ENCODE assay signal across 21 cellular contexts in genomic region chr9:18826248-18826647, GRCh38.
A peak's percentile ranks its signal among the peaks of the same experiment; 100 is the strongest.
DNase-seq lines count a peak whose midpoint lies in the region; ATAC-seq and TF ChIP-seq lines count a peak whose summit lies in the region.
"Had no signal": no experiment of that assay in that cellular context is flagged by ENCODE, and none has a peak within 500 bp of the region (broad histone marks: within the 10 kb centered on the region; RNA-seq: fewer than 3 reads in every experiment).

No MANE protein-coding gene starts in this region.

- no peaks in the 10 kb centered on the region for H3K36me3 Mint-ChIP-seq in activated CD4-positive, alpha-beta T cell treated with anti-CD3 and anti-CD28 coated beads, Interleukin-2, amount 10 ng/mL, durations not matched to agents 7 days and 5 days (ENCODE audit: low read depth)
- no peaks in the 10 kb centered on the region for H3K36me3 Mint-ChIP-seq in naive thymus-derived CD8-positive, alpha-beta T cell
- H3K36me3 Mint-ChIP-seq: activated naive CD8-positive, alpha-beta T cell; stimulated activated memory B cell treated with anti-CD40 and anti-IgM and Interleukin-4, amounts not matched to agents 10 μg/mL and 1 μg/mL and 100 μg/mL, for 72 hours had no signal

- H3K9me3 ChIP-seq in esophagus squamous epithelium, result no peaks in the 10 kb centered on the region
- H3K9me3 ChIP-seq: breast epithelium had no signal

- no peaks in the 10 kb centered on the region for H3K36me3 ChIP-seq in esophagus squamous epithelium
- H3K36me3 ChIP-seq: breast epithelium had no signal

- no peak overlapping the region for H3K4me3 Mint-ChIP-seq in activated CD4-positive, alpha-beta T cell treated with anti-CD3 and anti-CD28 coated beads, Interleukin-2, amount 10 ng/mL, durations not matched to agents 7 days and 5 days
- no peak overlapping the region for H3K4me3 Mint-ChIP-seq in naive thymus-derived CD8-positive, alpha-beta T cell
- H3K4me3 Mint-ChIP-seq: activated naive CD8-positive, alpha-beta T cell; stimulated activated memory B cell treated with anti-CD40 and anti-IgM and Interleukin-4, amounts not matched to agents 10 μg/mL and 1 μg/mL and 100 μg/mL, for 72 hours; type B pancreatic cell had no signal

- H3K4me3 ChIP-seq in esophagus squamous epithelium, result no peak overlapping the region
- H3K4me3 ChIP-seq: breast epithelium had no signal

- H3K27me3 ChIP-seq in esophagus squamous epithelium, result no peaks in the 10 kb centered on the region
- H3K27me3 ChIP-seq: breast epithelium had no signal

- H3K4me1 Mint-ChIP-seq in activated CD4-positive, alpha-beta T cell treated with anti-CD3 and anti-CD28 coated beads, Interleukin-2, amount 10 ng/mL, durations not matched to agents 7 days and 5 days, result peaks cover 19% of the 10 kb centered on the region
- H3K4me1 Mint-ChIP-seq in naive thymus-derived CD8-positive, alpha-beta T cell, result peaks cover 5 to 18% (median 13%) of the 10 kb centered on the region in 4 donors
- H3K4me1 Mint-ChIP-seq: stimulated activated memory B cell treated with anti-CD40 and anti-IgM and Interleukin-4, amounts not matched to agents 10 μg/mL and 1 μg/mL and 100 μg/mL, for 72 hours had no signal

- DNase-seq in activated CD4-positive, alpha-beta T cell treated with anti-CD3 and anti-CD28 coated beads, Interleukin-2, amount 10 ng/mL, durations not matched to agents 7 days and 5 days, result no peak
- no peak for DNase-seq in activated CD4-positive, alpha-beta T cell treated with anti-CD3 and anti-CD28 coated beads for 48 hours
- DNase-seq in NCI-H1092 (lab: John Stamatoyannopoulos, UW), result peak; percentile 37
- peak; percentile 70 to 88 for DNase-seq in NCI-H524 (lab: John Stamatoyannopoulos, UW)
- no peak for DNase-seq in naive thymus-derived CD8-positive, alpha-beta T cell
- no peak for DNase-seq in esophagus squamous epithelium (lab: John Stamatoyannopoulos, UW)
- DNase-seq: activated CD4-positive, alpha-beta T cell treated with anti-CD3 and anti-CD28 coated beads for 1 hour; effector CD4-positive, alpha-beta T cell; left cardiac atrium; SHP77 treated with DMSO at 0.1 percent for 48 hours; small intestine had no signal

- 69 to 92% methylated on average over 5 to 6 of the region's 6 CpGs for WGBS in esophagus squamous epithelium, 2 donors

- POLR2A ChIA-PET in activated CD4-positive, alpha-beta T cell treated with anti-CD3 and anti-CD28 coated beads, Interleukin-2, amount 10 ng/mL, durations not matched to agents 7 days and 5 days (lab: Charles Lee), result no interaction called here
- POLR2A ChIA-PET in naive thymus-derived CD8-positive, alpha-beta T cell (lab: Charles Lee), result no interaction called here

- H3K27me3 Mint-ChIP-seq in activated CD4-positive, alpha-beta T cell treated with anti-CD3 and anti-CD28 coated beads, Interleukin-2, amount 10 ng/mL, durations not matched to agents 7 days and 5 days, result no peaks in the 10 kb centered on the region
- peaks cover 0 to 2% (median 0%) of the 10 kb centered on the region in 5 donors for H3K27me3 Mint-ChIP-seq in naive thymus-derived CD8-positive, alpha-beta T cell
- H3K27me3 Mint-ChIP-seq: activated naive CD8-positive, alpha-beta T cell; stimulated activated memory B cell treated with anti-CD40 and anti-IgM and Interleukin-4, amounts not matched to agents 10 μg/mL and 1 μg/mL and 100 μg/mL, for 72 hours had no signal

- TF ChIP-seq CTCF in esophagus squamous epithelium (IDR thresholded peaks at IDR 0.05), result no peak

- H3K27ac Mint-ChIP-seq in activated CD4-positive, alpha-beta T cell treated with anti-CD3 and anti-CD28 coated beads, Interleukin-2, amount 10 ng/mL, durations not matched to agents 7 days and 5 days, result peak overlapping the region; percentile 77
- H3K27ac Mint-ChIP-seq in naive thymus-derived CD8-positive, alpha-beta T cell, result peak overlapping the region in 6 of 10 donors; percentile 9 to 60 (median 37)
- H3K27ac Mint-ChIP-seq: stimulated activated memory B cell treated with anti-CD40 and anti-IgM and Interleukin-4, amounts not matched to agents 10 μg/mL and 1 μg/mL and 100 μg/mL, for 72 hours; type B pancreatic cell had no signal

- intact Hi-C loops in esophagus squamous epithelium (cut with DNase I), result no loop called here

- peaks cover 0 to 18% (median 3%) of the 10 kb centered on the region in 3 donors for H3K4me1 ChIP-seq in esophagus squamous epithelium
- H3K4me1 ChIP-seq: breast epithelium, parathyroid adenoma had no signal

- CTCF ChIA-PET in activated CD4-positive, alpha-beta T cell treated with anti-CD3 and anti-CD28 coated beads, Interleukin-2, amount 10 ng/mL, durations not matched to agents 7 days and 5 days (lab: Charles Lee), result interaction anchor here (0.6 kb wide), 1 partner anchor 376 kb away, joined by 4 read pairs; no protein-coding TSS in a partner anchor

- no peak overlapping the region for H3K27ac ChIP-seq in esophagus squamous epithelium
- H3K27ac ChIP-seq: breast epithelium, HL-60, KMS-11, parathyroid adenoma had no signal

- no peaks in the 10 kb centered on the region for H3K9me3 Mint-ChIP-seq in activated CD4-positive, alpha-beta T cell treated with anti-CD3 and anti-CD28 coated beads, Interleukin-2, amount 10 ng/mL, durations not matched to agents 7 days and 5 days
- H3K9me3 Mint-ChIP-seq in naive thymus-derived CD8-positive, alpha-beta T cell, result no peaks in the 10 kb centered on the region
- H3K9me3 Mint-ChIP-seq: stimulated activated memory B cell treated with anti-CD40 and anti-IgM and Interleukin-4, amounts not matched to agents 10 μg/mL and 1 μg/mL and 100 μg/mL, for 72 hours; T-helper 2 cell treated with Interferon-gamma antibody and Interleukin-4, amounts not matched to agents 5 μg/mL and 100 μg/mL, for 36 hours; type B pancreatic cell had no signal

- no peak for TF ChIP-seq POLR2A in esophagus squamous epithelium (IDR thresholded peaks at IDR 0.05)

- ATAC-seq in naive thymus-derived CD8-positive, alpha-beta T cell, result no peak
- ATAC-seq in GM19452 (IDR thresholded peaks at IDR 0.05; ENCODE audit: unreplicated experiment), result no peak
- ATAC-seq in GM19035 (IDR thresholded peaks at IDR 0.05; ENCODE audit: unreplicated experiment), result no peak
- ATAC-seq: left cardiac atrium; stimulated activated memory B cell treated with anti-CD40 and anti-IgM and Interleukin-4, amounts not matched to agents 10 μg/mL and 1 μg/mL and 100 μg/mL, for 72 hours had no signal

Comparison
In these comparisons a context has a peak if more than half of its experiments do, and no peak if none do; other contexts are left out.
1. DNase-seq: peak in NCI-H1092 (single experiment) and NCI-H524 (2 of 2); none in activated CD4-positive, alpha-beta T cell treated with anti-CD3 and anti-CD28 coated beads, Interleukin-2, amount 10 ng/mL, durations not matched to agents 7 days and 5 days (single experiment), activated CD4-positive, alpha-beta T cell treated with anti-CD3 and anti-CD28 coated beads for 48 hours (single experiment), naive thymus-derived CD8-positive, alpha-beta T cell (0 of 10) and esophagus squamous epithelium (single experiment).